Comparison of ENCODE assay signal across 1 cellular context in the genomic region with DNA sequence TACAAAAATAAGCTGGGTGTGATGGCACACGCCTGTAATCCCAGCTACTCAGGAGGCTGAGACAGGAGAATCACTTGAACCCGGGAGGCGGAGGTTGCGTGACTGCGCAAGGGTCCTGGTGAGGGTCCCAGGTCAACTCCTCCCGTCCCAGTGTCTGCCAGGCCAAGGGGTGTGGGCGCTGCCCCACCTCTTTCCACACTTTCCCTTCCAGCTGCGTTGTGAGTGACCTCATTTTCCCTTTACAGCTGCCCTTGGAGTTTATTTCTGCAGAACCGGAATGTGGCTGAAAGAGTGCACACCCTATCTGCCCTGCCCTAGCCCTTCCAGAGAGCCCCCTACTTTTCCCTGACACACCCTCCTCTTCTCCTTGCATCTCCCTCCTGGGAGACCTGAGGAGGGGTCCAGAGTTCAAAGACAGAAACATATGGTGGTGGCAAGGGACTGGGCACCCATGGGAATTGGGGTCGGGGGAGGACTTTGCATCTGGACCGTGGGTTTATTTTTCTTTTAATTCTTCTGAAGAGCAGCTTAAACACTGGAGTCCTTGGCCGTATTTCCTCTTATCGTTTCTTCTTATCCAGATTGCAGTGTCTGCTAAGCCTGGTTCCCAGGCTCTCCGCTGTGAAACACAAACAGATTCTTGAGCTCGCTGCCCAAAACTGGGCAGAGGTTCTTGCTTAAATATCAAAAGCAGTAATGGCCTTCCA.
TF ChIP-seq lines count a peak whose summit lies in the region.

No MANE protein-coding gene starts in this region.

TF ChIP-seq in HEK293, 187 proteins besides CTCF, POLR2A, EP300 and RAD21 (continued from another document):
- no peak for TF ChIP-seq RBAK (tag by site-specific recombination; IDR thresholded peaks at IDR 0.05)
- TF ChIP-seq KLF1 (tag by site-specific recombination; IDR thresholded peaks at IDR 0.05) = peak; percentile 79
